8 cellular contexts compared by ENCODE assay signal in the genomic region with DNA sequence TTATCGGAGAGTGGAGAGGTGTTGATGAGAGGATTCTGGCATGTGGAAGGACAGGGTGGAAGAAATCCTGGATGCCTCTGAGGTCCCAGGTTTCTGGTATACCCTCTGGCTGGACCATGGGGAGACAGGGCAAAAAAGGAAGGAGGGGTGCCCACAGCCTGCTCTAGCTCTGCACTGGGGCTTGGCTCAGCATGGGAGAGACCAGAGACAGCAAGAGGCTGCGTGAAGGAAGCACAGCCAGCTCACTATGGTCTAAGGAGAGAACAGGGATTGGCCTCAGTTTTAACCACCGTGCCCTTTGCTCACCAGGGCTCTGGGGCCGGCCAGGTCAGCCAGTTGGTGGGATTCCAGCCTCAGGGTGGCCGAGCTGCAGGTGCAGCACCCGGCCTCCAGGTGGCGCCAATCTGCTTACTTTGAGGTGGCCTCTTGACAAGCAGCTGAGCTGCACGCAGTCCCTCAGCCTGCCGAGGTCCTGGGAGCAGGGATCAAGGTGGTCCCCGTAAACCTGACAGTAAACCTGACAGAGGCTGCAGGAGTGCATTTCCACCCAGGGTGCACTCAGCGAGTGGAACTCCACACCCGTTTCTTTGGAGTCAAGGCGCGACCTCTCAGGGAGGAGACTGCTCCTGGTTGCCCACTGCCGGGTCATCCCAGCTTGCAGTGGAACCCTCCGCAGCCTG. TPM values are rescaled to one million over a fixed set of nuclear protein-coding genes. Genes with fewer than 3 reads are reported as not detected.
DNase-seq lines count a peak whose midpoint lies in the region; ATAC-seq and TF ChIP-seq lines count a peak whose summit lies in the region.

No MANE protein-coding gene starts in this region.

- no peaks in the 10 kb centered on the region for H3K9me3 Mint-ChIP-seq in activated naive CD4-positive, alpha-beta T cell treated with anti-CD3 and anti-CD28 coated beads, Interleukin-2, amount 50 U/mL, for 24 hours

- no peaks in the 10 kb centered on the region for H3K79me2 ChIP-seq in Loucy (ENCODE audit: insufficient read depth, low read length)

- peaks cover 19% of the 10 kb centered on the region for H3K27me3 Mint-ChIP-seq in activated naive CD4-positive, alpha-beta T cell treated with anti-CD3 and anti-CD28 coated beads, Interleukin-2, amount 50 U/mL, for 24 hours

- H3K9me3 ChIP-seq in AG04450 (ENCODE audit: control insufficient read depth, insufficient read depth, low read length) (no peaks in the 10 kb centered on the region; the same call in 1 of the 2 replicates), Loucy (ENCODE audit: insufficient read depth, low read depth, low read length) (no peaks in the 10 kb centered on the region), aorta (ENCODE audit: control insufficient read depth, low read length) (no peaks in the 10 kb centered on the region)

- peak overlapping the region; percentile 39 for H3K27ac ChIP-seq in AG04450 (ENCODE audit: low read depth, low read length)
- no peak overlapping the region for H3K27ac ChIP-seq in aorta (ENCODE audit: low read depth in 1 of 2, low read length in 2 of 2)

- no peaks in the 10 kb centered on the region for H3F3A ChIP-seq in Loucy (ENCODE audit: low read depth)

- CTCF ChIA-PET in AG04450 (lab: Charles Lee), result interaction anchor here (0.6 to 11.0 kb wide), 56 partner anchors 8 to 524 kb away, joined by 3 to 370 read pairs (median 4); a partner anchor contains a TSS

- H3K4me1 ChIP-seq in Loucy (ENCODE audit: insufficient read depth, low read length, poor library complexity, severe bottlenecking) (no peaks in the 10 kb centered on the region), aorta (ENCODE audit: control insufficient read depth in 1 of 2, insufficient read depth in 2 of 2, low read length in 2 of 2) (no peaks in the 10 kb centered on the region)

- H4K20me1 ChIP-seq in Loucy (ENCODE audit: insufficient read depth, low read length, poor library complexity, severe bottlenecking), result no peaks in the 10 kb centered on the region

- H3K27me3 ChIP-seq in AG04450 (ENCODE audit: control insufficient read depth, insufficient read depth, low read length) (no peaks in the 10 kb centered on the region), Loucy (ENCODE audit: insufficient read depth, low read length, poor library complexity, severe bottlenecking) (no peaks in the 10 kb centered on the region), aorta (ENCODE audit: control insufficient read depth in 1 of 2, insufficient read depth in 2 of 2, low read length in 1 of 2) (no peaks in the 10 kb centered on the region)

- H3K4me2 ChIP-seq in Loucy (ENCODE audit: low read depth, low read length, poor library complexity, severe bottlenecking), result peak overlapping the region; percentile 37

- DNase-seq in AG04450 (ENCODE audit: low read depth, low spot score) (no peak), Right ventricle myocardium superior (peak; percentile 87), renal cortical epithelial cell (ENCODE audit: low read depth) (peak; percentile 46), aorta (peak; percentile 86 to 93)

- H3K4me1 Mint-ChIP-seq in activated naive CD4-positive, alpha-beta T cell treated with anti-CD3 and anti-CD28 coated beads, Interleukin-2, amount 50 U/mL, for 24 hours, result peaks cover 15% of the 10 kb centered on the region

- no peak overlapping the region for H3K27ac Mint-ChIP-seq in activated naive CD4-positive, alpha-beta T cell treated with anti-CD3 and anti-CD28 coated beads, Interleukin-2, amount 50 U/mL, for 24 hours

- ATAC-seq in GM19043 (IDR thresholded peaks at IDR 0.05; ENCODE audit: low read depth, unreplicated experiment) (peak; percentile 57), SK-N-SH treated with all-trans-retinoic acid at 6 μM for 48 hours (peak; percentile 80), Right ventricle myocardium superior (ENCODE audit: poor library complexity) (peak; percentile 80), aorta (ENCODE audit: low FRiP score) (peak; percentile 81)

- H3K4me3 ChIP-seq in AG04450 (ENCODE audit: low read depth, low read length) (peak overlapping the region; percentile 86), Loucy (ENCODE audit: low read length, poor library complexity, severe bottlenecking) (no peak overlapping the region), aorta (ENCODE audit: low read length in 2 of 2) (no peak overlapping the region)

- H3K36me3 ChIP-seq in Loucy (ENCODE audit: insufficient read depth, low read length) (no peaks in the 10 kb centered on the region), aorta (ENCODE audit: control insufficient read depth in 1 of 2, insufficient read depth in 2 of 2, low read length in 1 of 2) (no peaks in the 10 kb centered on the region)

- no peaks in the 10 kb centered on the region for H3K36me3 Mint-ChIP-seq in activated naive CD4-positive, alpha-beta T cell treated with anti-CD3 and anti-CD28 coated beads, Interleukin-2, amount 50 U/mL, for 24 hours

- WGBS in aorta, 2 donors, result 25 to 27% methylated on average over 16 of the region's 16 CpGs

- H2AFZ ChIP-seq in Loucy (ENCODE audit: low read length), result peak overlapping the region; percentile 59; the same call in 1 of the 2 replicates

- POLR2A ChIA-PET in AG04450 (lab: Yijun Ruan, JAX), result interaction anchor here (1.3 to 3.2 kb wide), 4 partner anchors 40 to 185 kb away, joined by 3 to 15 read pairs (median 11); a partner anchor contains a TSS

- intact Hi-C loops in Right ventricle myocardium superior (cut with DNase I), result loop anchor here (10.0 kb wide), 1 partner anchor 495 kb away; no protein-coding TSS in a partner anchor
- intact Hi-C loops in aorta (cut with DNase I), result loop anchor here in 1 of 2 donors (5.0 to 10.0 kb wide), 2 partner anchors 92 to 655 kb away; no protein-coding TSS in a partner anchor

- H3K9me2 ChIP-seq in Loucy (replicated peaks; ENCODE audit: low read depth, low read length), result no peaks in the 10 kb centered on the region

- TF ChIP-seq CTCF in AG04450 (IDR thresholded peaks at IDR 0.05; ENCODE audit: low read depth, low read length), result peak; percentile 92
- peak; percentile 95 for TF ChIP-seq CTCF in Loucy (conservative IDR thresholded peaks at IDR 0.05; ENCODE audit: low read length)

- peak overlapping the region; percentile 69 for H3K4me3 Mint-ChIP-seq in activated naive CD4-positive, alpha-beta T cell treated with anti-CD3 and anti-CD28 coated beads, Interleukin-2, amount 50 U/mL, for 24 hours

- H3K9ac ChIP-seq in Loucy (ENCODE audit: low read depth, low read length, poor library complexity, severe bottlenecking), result no peak overlapping the region

TF ChIP-seq in SK-N-SH treated with all-trans-retinoic acid at 6 μM for 48 hours, 23 proteins besides CTCF, POLR2A, EP300 and RAD21 (continues in another document):
- TF ChIP-seq ZC3H10 (CRISPR knock-in tag; IDR thresholded peaks at IDR 0.05), result no peak
- TF ChIP-seq GLIS3 (CRISPR knock-in tag; IDR thresholded peaks at IDR 0.05), result no peak
- TF ChIP-seq, protein P1, sequence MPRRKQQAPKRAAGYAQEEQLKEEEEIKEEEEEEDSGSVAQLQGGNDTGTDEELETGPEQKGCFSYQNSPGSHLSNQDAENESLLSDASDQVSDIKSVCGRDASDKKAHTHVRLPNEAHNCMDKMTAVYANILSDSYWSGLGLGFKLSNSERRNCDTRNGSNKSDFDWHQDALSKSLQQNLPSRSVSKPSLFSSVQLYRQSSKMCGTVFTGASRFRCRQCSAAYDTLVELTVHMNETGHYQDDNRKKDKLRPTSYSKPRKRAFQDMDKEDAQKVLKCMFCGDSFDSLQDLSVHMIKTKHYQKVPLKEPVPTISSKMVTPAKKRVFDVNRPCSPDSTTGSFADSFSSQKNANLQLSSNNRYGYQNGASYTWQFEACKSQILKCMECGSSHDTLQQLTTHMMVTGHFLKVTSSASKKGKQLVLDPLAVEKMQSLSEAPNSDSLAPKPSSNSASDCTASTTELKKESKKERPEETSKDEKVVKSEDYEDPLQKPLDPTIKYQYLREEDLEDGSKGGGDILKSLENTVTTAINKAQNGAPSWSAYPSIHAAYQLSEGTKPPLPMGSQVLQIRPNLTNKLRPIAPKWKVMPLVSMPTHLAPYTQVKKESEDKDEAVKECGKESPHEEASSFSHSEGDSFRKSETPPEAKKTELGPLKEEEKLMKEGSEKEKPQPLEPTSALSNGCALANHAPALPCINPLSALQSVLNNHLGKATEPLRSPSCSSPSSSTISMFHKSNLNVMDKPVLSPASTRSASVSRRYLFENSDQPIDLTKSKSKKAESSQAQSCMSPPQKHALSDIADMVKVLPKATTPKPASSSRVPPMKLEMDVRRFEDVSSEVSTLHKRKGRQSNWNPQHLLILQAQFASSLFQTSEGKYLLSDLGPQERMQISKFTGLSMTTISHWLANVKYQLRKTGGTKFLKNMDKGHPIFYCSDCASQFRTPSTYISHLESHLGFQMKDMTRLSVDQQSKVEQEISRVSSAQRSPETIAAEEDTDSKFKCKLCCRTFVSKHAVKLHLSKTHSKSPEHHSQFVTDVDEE (CRISPR knock-in tag; IDR thresholded peaks at IDR 0.05), result no peak
- TF ChIP-seq OSR1 (CRISPR knock-in tag; IDR thresholded peaks at IDR 0.05), result no peak
- no peak for TF ChIP-seq SNAI2 (CRISPR knock-in tag; IDR thresholded peaks at IDR 0.05)
- TF ChIP-seq, protein P2, sequence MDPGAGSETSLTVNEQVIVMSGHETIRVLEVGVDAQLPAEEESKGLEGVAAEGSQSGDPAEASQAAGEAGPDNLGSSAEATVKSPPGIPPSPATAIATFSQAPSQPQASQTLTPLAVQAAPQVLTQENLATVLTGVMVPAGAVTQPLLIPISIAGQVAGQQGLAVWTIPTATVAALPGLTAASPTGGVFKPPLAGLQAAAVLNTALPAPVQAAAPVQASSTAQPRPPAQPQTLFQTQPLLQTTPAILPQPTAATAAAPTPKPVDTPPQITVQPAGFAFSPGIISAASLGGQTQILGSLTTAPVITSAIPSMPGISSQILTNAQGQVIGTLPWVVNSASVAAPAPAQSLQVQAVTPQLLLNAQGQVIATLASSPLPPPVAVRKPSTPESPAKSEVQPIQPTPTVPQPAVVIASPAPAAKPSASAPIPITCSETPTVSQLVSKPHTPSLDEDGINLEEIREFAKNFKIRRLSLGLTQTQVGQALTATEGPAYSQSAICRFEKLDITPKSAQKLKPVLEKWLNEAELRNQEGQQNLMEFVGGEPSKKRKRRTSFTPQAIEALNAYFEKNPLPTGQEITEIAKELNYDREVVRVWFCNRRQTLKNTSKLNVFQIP (CRISPR knock-in tag; IDR thresholded peaks at IDR 0.05; ENCODE audit: borderline replicate concordance, low read depth), result no peak
- no peak for TF ChIP-seq PPARA (CRISPR knock-in tag; IDR thresholded peaks at IDR 0.05; ENCODE audit: borderline replicate concordance)
- no peak for TF ChIP-seq ZFP3 (CRISPR knock-in tag; IDR thresholded peaks at IDR 0.05)

RNA-seq across cellular contexts. Expression of a gene that starts 25.0 kb away (rescaled TPM):
- polyA plus RNA-seq in AG04450 (2011; rRNA removed) (117 and 140 TPM in 2 replicates), aorta (10 to 100 TPM; 22.7 to 39.7 TPM)
- 103 and 121 TPM in 2 replicates for polyA minus RNA-seq in AG04450 (2011; rRNA and poly(A)+ RNA removed)
- total RNA-seq in Right ventricle myocardium superior (19.9 TPM), renal cortical epithelial cell (144 and 180 TPM in 2 replicates), aorta (10 to 100 TPM; 48.1 to 52.2 TPM)
